In genomic region chr2:135744761-135745314, GRCh38 we compare ENCODE assay signal across 8 cellular contexts. TPM values are rescaled to one million over a fixed set of nuclear protein-coding genes. Genes with fewer than 3 reads are reported as not detected.
DNase-seq lines count a peak whose midpoint lies in the region; ATAC-seq and TF ChIP-seq lines count a peak whose summit lies in the region.

No MANE protein-coding gene starts in this region.

- peak overlapping the region in 5 of 8 donors; percentile 31 to 94 (median 65) for H3K4me3 Mint-ChIP-seq in CD4-positive, alpha-beta memory T cell

- H3K9me3 ChIP-seq in CD4-positive, alpha-beta memory T cell (ENCODE audit: control insufficient read depth in 1 of 2, low read length in 2 of 2), result no peaks in the 10 kb centered on the region
- no peaks in the 10 kb centered on the region for H3K9me3 ChIP-seq in OCI-LY7 (ENCODE audit: low read length)

- no peaks in the 10 kb centered on the region for H3K27me3 ChIP-seq in CD4-positive, alpha-beta memory T cell (ENCODE audit: insufficient read depth, low read length)

- peaks cover 11% of the 10 kb centered on the region for H3K36me3 ChIP-seq in CD4-positive, alpha-beta memory T cell (ENCODE audit: insufficient read depth, low read length)
- peaks cover 55% of the 10 kb centered on the region for H3K36me3 ChIP-seq in OCI-LY7 (ENCODE audit: insufficient read depth, low read length)

- H3K79me2 ChIP-seq in OCI-LY7 (ENCODE audit: insufficient read depth, low read depth, low read length), result peaks cover 52% of the 10 kb centered on the region

- POLR2A ChIA-PET in CD4-positive, alpha-beta memory T cell (lab: Charles Lee; ENCODE audit: partially characterized antibody), result interaction anchor here (0.6 to 3.2 kb wide), 5 partner anchors 28 to 826 kb away, joined by 3 to 20 read pairs (median 3); partner anchors contain the start of genes CCNT2, R3HDM1 and ZRANB3
- POLR2A ChIA-PET in OCI-LY7 (lab: Charles Lee), result interaction anchor here (0.6 to 2.5 kb wide), 6 partner anchors 16 to 657 kb away, joined by 3 to 8 read pairs (median 4); no protein-coding TSS in a partner anchor

- no peak overlapping the region for H3K27ac ChIP-seq in CD4-positive, alpha-beta memory T cell (ENCODE audit: low read depth, low read length)
- H3K27ac ChIP-seq in OCI-LY7 (ENCODE audit: low read depth, low read length, poor library complexity, severe bottlenecking), result no peak overlapping the region

- peak overlapping the region; percentile 95 for H3K4me2 ChIP-seq in OCI-LY7 (ENCODE audit: low read length)

- 0 out of 2 replicates have a peak, but pooled peaks cover 3% of the 10 kb centered on the region for H3K9me2 ChIP-seq in OCI-LY7 (ENCODE audit: insufficient read depth, low read length)

- CTCF ChIA-PET in CD4-positive, alpha-beta memory T cell (lab: Charles Lee; ENCODE audit: partially characterized antibody), result interaction anchor here (0.7 to 1.1 kb wide), 4 partner anchors 11 to 641 kb away, joined by 3 to 5 read pairs (median 4); no protein-coding TSS in a partner anchor
- CTCF ChIA-PET in OCI-LY7 (lab: Charles Lee; ENCODE audit: unreplicated experiment), result no interaction called here

- peak overlapping the region in 3 of 7 donors; percentile 1 to 53 (median 8) for H3K27ac Mint-ChIP-seq in CD4-positive, alpha-beta memory T cell

- TF ChIP-seq CTCF in OCI-LY7 (conservative IDR thresholded peaks at IDR 0.05; ENCODE audit: low read length) (peak; percentile 79), retinal pigment epithelial cell (conservative IDR thresholded peaks at IDR 0.05; ENCODE audit: low read depth, low read length) (peak; percentile 30)

- H2AFZ ChIP-seq in OCI-LY7 (ENCODE audit: low read length), result no peak overlapping the region

- H3K9me3 Mint-ChIP-seq in CD4-positive, alpha-beta memory T cell, result peaks cover 0 to 2% (median 0%) of the 10 kb centered on the region in 8 donors

- ATAC-seq in GM19351 (IDR thresholded peaks at IDR 0.05; ENCODE audit: unreplicated experiment), result peak; percentile 16

- H3K4me1 Mint-ChIP-seq in CD4-positive, alpha-beta memory T cell, result peaks cover 38 to 55% (median 48%) of the 10 kb centered on the region in 4 donors

- peak in 3 of 5 donors; percentile 5 to 46 (median 6) for DNase-seq in CD4-positive, alpha-beta memory T cell
- DNase-seq in OCI-LY7 (ENCODE audit: low spot score), result peak; percentile 65
- DNase-seq in cerebellar cortex (ENCODE audit: low spot score), result peak; percentile 28
- DNase-seq in retinal pigment epithelial cell (ENCODE audit: low read depth), result no peak
- no peak for DNase-seq in epidermal melanocyte (ENCODE audit: insufficient read length, low spot score)
- DNase-seq in posterior cingulate gyrus, result no peak
- DNase-seq in foreskin melanocyte, result no peak

- peaks cover 24% of the 10 kb centered on the region for H4K20me1 ChIP-seq in OCI-LY7 (ENCODE audit: insufficient read depth, low read length)

- peaks cover 22 to 41% of the 10 kb centered on the region in 2 donors for H3K36me3 Mint-ChIP-seq in CD4-positive, alpha-beta memory T cell

- BruUV-seq in OCI-LY7 (replicated peaks; lab: Mats Ljungman, UMichigan), result no TSS peak

- no peaks in the 10 kb centered on the region for H3K27me3 Mint-ChIP-seq in CD4-positive, alpha-beta memory T cell

- intact Hi-C loops in CD4-positive, alpha-beta memory T cell (cut with micrococcal nuclease), result loop anchor here (5.0 to 10.0 kb wide), 4 partner anchors 387 to 1628 kb away; no protein-coding TSS in a partner anchor
- intact Hi-C loops in OCI-LY7 (cut with micrococcal nuclease; ENCODE audit: unreplicated experiment), result loop anchor here (5.0 kb wide), 3 partner anchors 647 to 1008 kb away; partner anchors contain the start of gene RAB3GAP1
- intact Hi-C loops in posterior cingulate gyrus (cut with DNase I), result loop anchor here (5.0 kb wide), 1 partner anchor 132 kb away; the partner anchor contains the start of gene MCM6

- H3K4me1 ChIP-seq in CD4-positive, alpha-beta memory T cell (ENCODE audit: insufficient read depth, low read length), result peaks cover 51% of the 10 kb centered on the region
- peaks cover 17% of the 10 kb centered on the region for H3K4me1 ChIP-seq in OCI-LY7 (ENCODE audit: insufficient read depth, low read length, poor library complexity, severe bottlenecking)

- H3K4me3 ChIP-seq in CD4-positive, alpha-beta memory T cell (ENCODE audit: low read length in 2 of 2), result no peak overlapping the region
- peak overlapping the region; percentile 91 for H3K4me3 ChIP-seq in OCI-LY7 (ENCODE audit: low read depth, low read length, poor library complexity, severe bottlenecking)
- peak overlapping the region; percentile 86 for H3K4me3 ChIP-seq in retinal pigment epithelial cell (ENCODE audit: low read length)

RNA-seq across cellular contexts. Expression of gene UBXN4, which starts 3.2 kb away (rescaled TPM):
- total RNA-seq in CD4-positive, alpha-beta memory T cell, result 100 to 1,000 TPM; 116 to 121 TPM
- 100 to 1,000 TPM; 111 to 128 TPM for polyA plus RNA-seq in CD4-positive, alpha-beta memory T cell
- total RNA-seq in OCI-LY7 (2014; rRNA removed; shearing (Covaris generic)), result 48.4 and 55.4 TPM in 2 replicates
- total RNA-seq in OCI-LY7 (2022), result 88.2 and 105 TPM in 2 replicates

Comparison
In these comparisons a context has a peak if more than half of its experiments do, and no peak if none do; other contexts are left out.
1. DNase-seq: peak in CD4-positive, alpha-beta memory T cell (3 of 5), OCI-LY7 (single experiment) and cerebellar cortex (single experiment); none in retinal pigment epithelial cell (single experiment), epidermal melanocyte (single experiment), posterior cingulate gyrus (0 of 10) and foreskin melanocyte (single experiment).
2. H3K4me3 ChIP-seq: peak in OCI-LY7 (single experiment) and retinal pigment epithelial cell (single experiment); none in CD4-positive, alpha-beta memory T cell (0 of 2).